ENCODE assay signal across 23 cellular contexts in the genomic region with DNA sequence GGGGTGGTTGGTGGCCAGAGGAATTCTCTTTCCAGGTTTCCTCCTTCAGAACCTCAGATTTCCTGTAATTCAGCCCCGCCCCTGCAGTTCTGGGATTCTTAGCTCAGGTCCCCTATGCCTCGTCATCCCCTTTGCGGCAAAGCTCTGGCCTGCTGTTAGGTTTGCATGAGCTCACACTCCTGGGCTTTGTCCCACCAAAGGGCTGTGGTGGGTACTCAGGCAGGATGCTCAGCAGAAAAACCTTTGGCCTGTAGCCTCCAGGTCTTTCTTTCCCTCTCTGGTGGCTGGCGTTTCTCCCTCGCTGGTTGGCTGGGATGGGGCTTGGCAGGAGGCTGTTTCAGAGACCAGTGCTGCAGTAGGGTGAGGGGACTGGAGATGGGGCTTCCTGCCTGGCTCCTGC. TPM values are rescaled to one million over a fixed set of nuclear protein-coding genes. Genes with fewer than 3 reads are reported as not detected.
A peak's percentile ranks its signal among the peaks of the same experiment; 100 is the strongest.
DNase-seq lines count a peak whose midpoint lies in the region; ATAC-seq and TF ChIP-seq lines count a peak whose summit lies in the region.
"Had no signal": no experiment of that assay in that cellular context is flagged by ENCODE, and none has a peak within 500 bp of the region (broad histone marks: within the 10 kb centered on the region; RNA-seq: fewer than 3 reads in every experiment).

No MANE protein-coding gene starts in this region.

- H4K91ac ChIP-seq in H9 (ENCODE audit: insufficient read length, low read depth, low read length), result no peak overlapping the region

- H3K27ac ChIP-seq in H9 (ENCODE audit: insufficient read length, low read depth, low read length) (no peak overlapping the region), testis (no peak overlapping the region)
- H3K27ac ChIP-seq: esophagus muscularis mucosa, HL-60 had no signal

- no peaks in the 10 kb centered on the region for H4K20me1 ChIP-seq in H9 (ENCODE audit: control insufficient read depth, insufficient read depth, insufficient read length)

- no peak overlapping the region for H3K4me2 ChIP-seq in H9 (ENCODE audit: insufficient read depth, insufficient read length, low read length)

- no peak overlapping the region for H3K4me3 ChIP-seq in testis
- H3K4me3 ChIP-seq: esophagus muscularis mucosa had no signal

- no peak overlapping the region for H4K8ac ChIP-seq in H9 (replicated peaks; ENCODE audit: insufficient read length, low read depth, low read length)

- no peaks in the 10 kb centered on the region; the same call in 1 of the 2 replicates for H3K27me3 ChIP-seq in H9 (ENCODE audit: insufficient read depth, low read length)
- H3K27me3 ChIP-seq in testis, result no peaks in the 10 kb centered on the region

- H2AK5ac ChIP-seq in H9 (ENCODE audit: insufficient read length, low read length), result no peak overlapping the region

- peaks cover 9% of the 10 kb centered on the region for H3K27me3 Mint-ChIP-seq in H9 (ENCODE audit: low read depth)
- H3K27me3 Mint-ChIP-seq: memory B cell had no signal

- TF ChIP-seq CTCF in H9 (conservative IDR thresholded peaks at IDR 0.05) (no peak), testis (IDR thresholded peaks at IDR 0.05) (no peak)

- peak; percentile 60 for DNase-seq in A172 (ENCODE audit: low spot score)
- peak; percentile 49 for DNase-seq in H9
- DNase-seq in astrocyte of the hippocampus (ENCODE audit: low read depth, low spot score), result peak; percentile 93
- DNase-seq in iris pigment epithelial cell (ENCODE audit: low read depth), result peak; percentile 70
- no peak for DNase-seq in testis
- DNase-seq in SW480 (ENCODE audit: low spot score), result no peak
- DNase-seq in NCI-H128 (lab: John Stamatoyannopoulos, UW; ENCODE audit: unreplicated experiment), result no peak
- DNase-seq: activated CD4-positive, alpha-beta T cell treated with anti-CD3 and anti-CD28 coated beads for 48 hours; activated T-cell treated with anti-CD3 and anti-CD28 coated beads, Interleukin-2, amount 50 U/mL, for 48 hours; Caco-2; cortex of kidney; HCEC 1CT; Kasumi-1; NCI-H1694; NCI-H69; small intestine; stimulated activated naive CD8-positive, alpha-beta T cell treated with anti-CD3 and anti-CD28 coated beads, Interleukin-15, Interleukin-2, amounts not matched to agents 100 U/mL and 50 U/mL, for 24 hours; T-helper 2 cell had no signal

- TF ChIP-seq POLR2A in testis (IDR thresholded peaks at IDR 0.05), result no peak

- WGBS in H9 (ENCODE audit: extremely low coverage, insufficient read length, low lambda C conversion rate), result no CpG with 5 or more reads among the region's 5 CpGs
- WGBS in testis, 2 donors, result 78 to 85% methylated on average over 4 to 5 of the region's 5 CpGs

- no peaks in the 10 kb centered on the region for H3K79me1 ChIP-seq in H9 (ENCODE audit: insufficient read depth, low read depth, low read length, poor library complexity, severe bottlenecking)

- H2BK12ac ChIP-seq in H9 (ENCODE audit: insufficient read length, low read depth, low read length), result no peak overlapping the region

- no peak overlapping the region for H3K27ac Mint-ChIP-seq in H9
- H3K27ac Mint-ChIP-seq: memory B cell had no signal

- H2BK120ac ChIP-seq in H9 (ENCODE audit: low read depth, low read length, poor library complexity, severe bottlenecking), result no peak overlapping the region

- no peaks in the 10 kb centered on the region; a peak in 1 of 7 replicates for H3K36me3 Mint-ChIP-seq in H9 (ENCODE audit: insufficient read depth in 1 of 3, low read depth in 3 of 3)
- H3K36me3 Mint-ChIP-seq: memory B cell had no signal

- H3K4me1 Mint-ChIP-seq in H9, result peaks cover 0 to 4% of the 10 kb centered on the region in 2 experiments; a peak in 1 of 4 replicates
- H3K4me1 Mint-ChIP-seq: memory B cell had no signal

- intact Hi-C loops in testis (cut with DNase I; ENCODE audit: low total_unique reads), result no loop called here

- H2BK20ac ChIP-seq in H9 (ENCODE audit: low read depth, low read length, poor library complexity, severe bottlenecking), result no peak overlapping the region

- H3K23me2 ChIP-seq in H9 (ENCODE audit: insufficient read length, low read depth, low read length, poor library complexity, severe bottlenecking), result no peaks in the 10 kb centered on the region

- no peak overlapping the region for H2BK15ac ChIP-seq in H9 (ENCODE audit: low read depth, low read length)

- no peak overlapping the region for H3K4ac ChIP-seq in H9 (ENCODE audit: low read depth, low read length)

- H3K23ac ChIP-seq in H9 (ENCODE audit: insufficient read length, low read depth, low read length), result no peak overlapping the region

- no peak overlapping the region for H3K14ac ChIP-seq in H9 (ENCODE audit: insufficient read depth, low read length)

- no peak overlapping the region for H2BK5ac ChIP-seq in H9 (ENCODE audit: insufficient read length, low read length)

- H3K9ac ChIP-seq in H9 (ENCODE audit: extremely low read depth, insufficient read length, low read length), result no peak overlapping the region

- no peaks in the 10 kb centered on the region for H3K9me3 Mint-ChIP-seq in H9
- H3K9me3 Mint-ChIP-seq: memory B cell had no signal

- no peak overlapping the region for H3K4me3 Mint-ChIP-seq in H9
- H3K4me3 Mint-ChIP-seq: memory B cell had no signal

- no peaks in the 10 kb centered on the region for H3K36me3 ChIP-seq in testis (ENCODE audit: low read depth, missing control alignments)
- H3K36me3 ChIP-seq: esophagus muscularis mucosa had no signal

- H4K5ac ChIP-seq in H9 (ENCODE audit: insufficient read length, low read depth, low read length), result no peak overlapping the region

- H3T11ph ChIP-seq in H9 (ENCODE audit: low read length), result no peak overlapping the region

- no peak overlapping the region for H2AFZ ChIP-seq in H9 (ENCODE audit: low read length)

- H3K79me2 ChIP-seq in H9 (ENCODE audit: insufficient read depth, low read length), result no peaks in the 10 kb centered on the region

- H3K56ac ChIP-seq in H9 (ENCODE audit: insufficient read length, low read depth, low read length), result no peak overlapping the region

- H3K4me1 ChIP-seq in H9 (ENCODE audit: insufficient read depth, low read length) (no peaks in the 10 kb centered on the region), testis (no peaks in the 10 kb centered on the region)
- H3K4me1 ChIP-seq: esophagus muscularis mucosa had no signal

- H3K9me3 ChIP-seq in H9 (ENCODE audit: control insufficient read depth, low read depth, low read length) (no peaks in the 10 kb centered on the region), testis (no peaks in the 10 kb centered on the region)
- H3K9me3 ChIP-seq: Caco-2, esophagus muscularis mucosa had no signal

- H3K18ac ChIP-seq in H9 (ENCODE audit: insufficient read length, low read depth, low read length), result no peak overlapping the region

- no peak for ATAC-seq in HG03469 (IDR thresholded peaks at IDR 0.05; ENCODE audit: unreplicated experiment)
- ATAC-seq: stimulated activated naive CD8-positive, alpha-beta T cell treated with anti-CD3 and anti-CD28 coated beads, Interleukin-15, Interleukin-2, amounts not matched to agents 100 U/mL and 50 U/mL, for 24 hours had no signal

RNA-seq across cellular contexts. Expression of gene PLEKHG4, which starts 9.6 kb away (rescaled TPM):
- 0.14 TPM in 1 of 2 replicates, not detected in the other for total RNA-seq in A172 (2014; rRNA removed; shearing (Covaris generic))
- total RNA-seq in H9 (2021) (13.2 and 13.9 TPM in 2 replicates), testis (100 to 1,000 TPM in 1 of 2 donors, 10 to 100 TPM in 1; 86.5 to 137 TPM)
- 102 TPM for polyA plus RNA-seq in testis (ENCODE audit: insufficient read depth, low read depth, low replicate concordance)

RNA-seq across cellular contexts. Expression of gene SLC9A5, which starts 21.0 kb away (rescaled TPM):
- 0.03 and 0.29 TPM in 2 replicates for total RNA-seq in A172 (2014; rRNA removed; shearing (Covaris generic))
- total RNA-seq in H9 (2021) (7.5 and 9.1 TPM in 2 replicates), testis (10 to 100 TPM in 1 of 2 donors, 1 to 10 TPM in 1; 6.8 to 15.7 TPM)
- polyA plus RNA-seq in testis (ENCODE audit: insufficient read depth, low read depth, low replicate concordance), result 4.8 TPM

RNA-seq across cellular contexts. Expression of gene FHOD1, which starts 22.5 kb away (rescaled TPM):
- 10.3 and 13.2 TPM in 2 replicates for total RNA-seq in A172 (2014; rRNA removed; shearing (Covaris generic))
- total RNA-seq in H9 (2021), result 67.0 and 70.7 TPM in 2 replicates
- 10 to 100 TPM; 28.8 to 40.0 TPM for total RNA-seq in testis
- 17.0 TPM for polyA plus RNA-seq in testis (ENCODE audit: insufficient read depth, low read depth, low replicate concordance)

RNA-seq across cellular contexts. Expression of gene TMEM208, which starts 42.8 kb away (rescaled TPM):
- total RNA-seq in A172 (2014; rRNA removed; shearing (Covaris generic)), result 48.0 and 59.4 TPM in 2 replicates
- total RNA-seq in H9 (2021) (42.6 and 43.3 TPM in 2 replicates), testis (10 to 100 TPM; 57.4 to 66.8 TPM)
- 55.6 TPM for polyA plus RNA-seq in testis (ENCODE audit: insufficient read depth, low read depth, low replicate concordance)

RNA-seq across cellular contexts. Expression of gene KCTD19, which starts 56.8 kb away (rescaled TPM):
- not detected in 2 replicates for total RNA-seq in A172 (2014; rRNA removed; shearing (Covaris generic))
- total RNA-seq in H9 (2021), result 0.13 TPM in 1 of 2 replicates, not detected in the other
- 100 to 1,000 TPM in 1 of 2 donors, 10 to 100 TPM in 1; 59.2 to 102 TPM for total RNA-seq in testis
- polyA plus RNA-seq in testis (ENCODE audit: insufficient read depth, low read depth, low replicate concordance), result 144 TPM
- total RNA-seq: Caco-2, esophagus muscularis mucosa, RPMI7951 had no signal

Comparison
In these comparisons a context has a peak if more than half of its experiments do, and no peak if none do; other contexts are left out.
1. DNase-seq: peak in A172 (single experiment), H9 (single experiment), astrocyte of the hippocampus (single experiment) and iris pigment epithelial cell (single experiment); none in testis (single experiment), SW480 (single experiment) and NCI-H128 (single experiment).
2. RNA of gene PLEKHG4, which starts 9.6 kb away (total RNA-seq): 86.5 to 137 TPM in testis and 13.2 to 13.9 TPM in H9; 0.14 TPM in A172; every median in the first group is over 10 times any median in the second.